16 cellular contexts compared by ENCODE assay signal in the genomic region with DNA sequence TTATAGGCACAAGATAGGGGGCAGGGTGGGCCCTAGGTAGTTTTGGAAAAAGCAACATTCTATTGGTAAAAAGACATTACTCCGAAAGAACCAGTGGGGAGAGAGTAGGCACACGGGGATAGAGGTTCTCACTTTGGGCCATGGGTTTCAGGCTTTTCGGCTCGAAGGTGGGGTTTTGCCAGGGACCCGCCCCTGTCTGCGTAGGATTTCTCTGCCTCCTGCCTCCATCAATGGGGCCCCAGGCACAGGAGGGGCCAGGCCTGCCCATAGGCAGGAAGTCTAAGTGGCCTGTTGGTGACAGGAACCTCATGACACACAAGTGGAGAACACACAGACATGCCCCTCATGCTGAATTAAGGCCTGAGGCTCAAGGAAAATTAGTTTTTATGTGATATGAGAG. TPM values are rescaled to one million over a fixed set of nuclear protein-coding genes. Genes with fewer than 3 reads are reported as not detected.
DNase-seq lines count a peak whose midpoint lies in the region; ATAC-seq and TF ChIP-seq lines count a peak whose summit lies in the region.
"Had no signal": no experiment of that assay in that cellular context is flagged by ENCODE, and none has a peak within 500 bp of the region (broad histone marks: within the 10 kb centered on the region; RNA-seq: fewer than 3 reads in every experiment).

No MANE protein-coding gene starts in this region.

- no peak overlapping the region for H3K27ac ChIP-seq in upper lobe of right lung
- no peak overlapping the region for H3K27ac ChIP-seq in brain microvascular endothelial cell
- H3K27ac ChIP-seq: BLaER1 treated with 17β-estradiol and CSF1 and Interleukin-3, amounts not matched to agents 10 nM and 100 nM; HL-60 had no signal

- TF ChIP-seq CTCF in upper lobe of right lung (IDR thresholded peaks at IDR 0.05) (no peak), brain microvascular endothelial cell (IDR thresholded peaks at IDR 0.05; ENCODE audit: low read depth, low read length, missing control alignments) (no peak)

- H3K36me3 ChIP-seq in upper lobe of right lung = peaks cover 74% of the 10 kb centered on the region
- peaks cover 34% of the 10 kb centered on the region for H3K36me3 ChIP-seq in brain microvascular endothelial cell (replicated peaks)

- peak overlapping the region; percentile 57 for H3K27ac Mint-ChIP-seq in activated T-cell treated with anti-CD3 and anti-CD28 coated beads, Interleukin-2, amount 50 U/mL, for 72 hours
- H3K27ac Mint-ChIP-seq in activated T-helper 17 cell treated with anti-CD3 and anti-CD28 coated beads, Interleukin-2, amount 50 U/mL, for 72 hours = peak overlapping the region; percentile 33
- H3K27ac Mint-ChIP-seq: B cell; CD8-positive, alpha-beta T cell; GM23338 had no signal

- no peaks in the 10 kb centered on the region for H3K4me1 ChIP-seq in upper lobe of right lung
- H3K4me1 ChIP-seq: BLaER1 treated with 17β-estradiol and CSF1 and Interleukin-3, amounts not matched to agents 10 nM and 100 nM had no signal

- in situ Hi-C loops in brain microvascular endothelial cell (cut with HindIII; ENCODE audit: low pct_ligation_motif_present, low sequenced_read_pairs) = no loop called here

- ATAC-seq in activated T-cell treated with anti-CD3 and anti-CD28 coated beads, Interleukin-2, amount 50 U/mL, for 72 hours (replicated peaks in 1 of 2) = no peak
- no peak for ATAC-seq in activated T-helper 17 cell treated with anti-CD3 and anti-CD28 coated beads, Interleukin-2, amount 50 U/mL, for 72 hours (replicated peaks)
- no peak for ATAC-seq in sciatic nerve
- peak; percentile 16 for ATAC-seq in upper lobe of right lung
- ATAC-seq: CD8-positive, alpha-beta T cell; GM23338 had no signal

- H3K9me3 Mint-ChIP-seq in activated T-cell treated with anti-CD3 and anti-CD28 coated beads, Interleukin-2, amount 50 U/mL, for 72 hours = peaks cover 0 to 2% of the 10 kb centered on the region in 2 donors
- no peaks in the 10 kb centered on the region for H3K9me3 Mint-ChIP-seq in activated T-helper 17 cell treated with anti-CD3 and anti-CD28 coated beads, Interleukin-2, amount 50 U/mL, for 72 hours

- peaks cover 24 to 55% of the 10 kb centered on the region in 2 donors for H3K36me3 Mint-ChIP-seq in activated T-cell treated with anti-CD3 and anti-CD28 coated beads, Interleukin-2, amount 50 U/mL, for 72 hours (ENCODE audit: insufficient read depth in 2 of 2)
- H3K36me3 Mint-ChIP-seq in activated T-helper 17 cell treated with anti-CD3 and anti-CD28 coated beads, Interleukin-2, amount 50 U/mL, for 72 hours (ENCODE audit: low read depth) = peaks cover 85% of the 10 kb centered on the region

- H3K9me3 ChIP-seq in upper lobe of right lung = no peaks in the 10 kb centered on the region

- H3K4me3 Mint-ChIP-seq in activated T-cell treated with anti-CD3 and anti-CD28 coated beads, Interleukin-2, amount 50 U/mL, for 72 hours = no peak overlapping the region
- H3K4me3 Mint-ChIP-seq in activated T-helper 17 cell treated with anti-CD3 and anti-CD28 coated beads, Interleukin-2, amount 50 U/mL, for 72 hours = no peak overlapping the region
- H3K4me3 Mint-ChIP-seq: B cell; CD8-positive, alpha-beta T cell; GM23338 had no signal

- intact Hi-C loops in sciatic nerve (cut with DNase I) = no loop called here
- intact Hi-C loops in upper lobe of right lung (cut with DNase I) = no loop called here
- intact Hi-C loops in cardiac septum (cut with DNase I) = no loop called here

- H3K4me3 ChIP-seq in upper lobe of right lung = no peak overlapping the region
- H3K4me3 ChIP-seq in brain microvascular endothelial cell (ENCODE audit: low read depth, low read length) = no peak overlapping the region
- H3K4me3 ChIP-seq: BLaER1 treated with 17β-estradiol and CSF1 and Interleukin-3, amounts not matched to agents 10 nM and 100 nM; GM23338 had no signal

- no peaks in the 10 kb centered on the region for H3K4me1 Mint-ChIP-seq in activated T-cell treated with anti-CD3 and anti-CD28 coated beads, Interleukin-2, amount 50 U/mL, for 72 hours (ENCODE audit: low read depth)
- H3K4me1 Mint-ChIP-seq in activated T-helper 17 cell treated with anti-CD3 and anti-CD28 coated beads, Interleukin-2, amount 50 U/mL, for 72 hours = peaks cover 8% of the 10 kb centered on the region
- H3K4me1 Mint-ChIP-seq: B cell, GM23338 had no signal

- no peaks in the 10 kb centered on the region for H3K27me3 ChIP-seq in upper lobe of right lung
- no peaks in the 10 kb centered on the region for H3K27me3 ChIP-seq in brain microvascular endothelial cell (replicated peaks)
- H3K27me3 ChIP-seq: BLaER1 treated with 17β-estradiol and CSF1 and Interleukin-3, amounts not matched to agents 10 nM and 100 nM had no signal

- no peaks in the 10 kb centered on the region for H3K27me3 Mint-ChIP-seq in activated T-cell treated with anti-CD3 and anti-CD28 coated beads, Interleukin-2, amount 50 U/mL, for 72 hours (ENCODE audit: low read depth)
- no peaks in the 10 kb centered on the region for H3K27me3 Mint-ChIP-seq in activated T-helper 17 cell treated with anti-CD3 and anti-CD28 coated beads, Interleukin-2, amount 50 U/mL, for 72 hours
- H3K27me3 Mint-ChIP-seq: B cell had no signal

- DNase-seq in activated T-cell treated with anti-CD3 and anti-CD28 coated beads, Interleukin-2, amount 50 U/mL, for 72 hours = no peak
- no peak for DNase-seq in activated T-cell treated with anti-CD3 and anti-CD28 coated beads, Interleukin-2, amount 50 U/mL, for 48 hours
- DNase-seq in sciatic nerve (ENCODE audit: low spot score) (peak; percentile 42), upper lobe of right lung (peak; percentile 20), brain microvascular endothelial cell (no peak), cardiac septum (ENCODE audit: low spot score) (no peak)
- DNase-seq: Calu3; CD8-positive, alpha-beta T cell; DMS79 treated with DMSO at 0.1 percent for 48 hours; GF-D8; HCEC 1CT had no signal

RNA-seq across cellular contexts. Expression of gene RNF213, which starts 57.5 kb away (rescaled TPM):
- 100 to 1,000 TPM; 546 to 651 TPM for total RNA-seq in activated T-cell treated with anti-CD3 and anti-CD28 coated beads, Interleukin-2, amount 50 U/mL, for 72 hours
- 1,000 to 10,000 TPM; 1,022 to 1,405 TPM for total RNA-seq in activated T-helper 17 cell treated with anti-CD3 and anti-CD28 coated beads, Interleukin-2, amount 50 U/mL, for 72 hours
- total RNA-seq in sciatic nerve (178 TPM), upper lobe of right lung (236 TPM), cardiac septum (46.4 TPM)

Comparison
In these comparisons a context has a peak if more than half of its experiments do, and no peak if none do; other contexts are left out.
1. DNase-seq: peak in sciatic nerve (single experiment) and upper lobe of right lung (single experiment); none in activated T-cell treated with anti-CD3 and anti-CD28 coated beads, Interleukin-2, amount 50 U/mL, for 72 hours (0 of 2), activated T-cell treated with anti-CD3 and anti-CD28 coated beads, Interleukin-2, amount 50 U/mL, for 48 hours (0 of 2), brain microvascular endothelial cell (single experiment) and cardiac septum (single experiment).